ENCODE assay signal across 7 cellular contexts in genomic region chr12:750356-751191, GRCh38. TPM values are rescaled to one million over a fixed set of nuclear protein-coding genes. Genes with fewer than 3 reads are reported as not detected.
A peak's percentile ranks its signal among the peaks of the same experiment; 100 is the strongest.
DNase-seq lines count a peak whose midpoint lies in the region; ATAC-seq and TF ChIP-seq lines count a peak whose summit lies in the region.

No MANE protein-coding gene starts in this region.

- no peaks in the 10 kb centered on the region for H3K36me3 Mint-ChIP-seq in glutamatergic neuron (ENCODE audit: unreplicated experiment)

- intact Hi-C loops in PC-9 (cut with micrococcal nuclease; ENCODE audit: unreplicated experiment), result loop anchor here (1.0 to 5.0 kb wide), 7 partner anchors 107 to 842 kb away; partner anchors contain the start of genes FBXL14 and RAD52
- intact Hi-C loops in stomach (cut with DNase I; ENCODE audit: low total_unique reads), result loop anchor here (10.0 kb wide), 1 partner anchor 64 kb away; no protein-coding TSS in a partner anchor

- TSS peak; percentile 24 for BruUV-seq in PC-9 (replicated peaks; lab: Mats Ljungman, UMichigan)

- H3K79me2 ChIP-seq in PC-9 (ENCODE audit: low read depth), result peaks cover 26% of the 10 kb centered on the region

- H3K9me3 ChIP-seq in PC-9 (ENCODE audit: insufficient read depth, low read depth), result no peaks in the 10 kb centered on the region
- no peaks in the 10 kb centered on the region for H3K9me3 ChIP-seq in stomach

- H3K36me3 ChIP-seq in H7 (replicated peaks; ENCODE audit: control insufficient read depth, insufficient read depth, low read length) (no peaks in the 10 kb centered on the region), PC-9 (ENCODE audit: low read depth) (no peaks in the 10 kb centered on the region), stomach (no peaks in the 10 kb centered on the region)

- peaks cover 31% of the 10 kb centered on the region for H3F3A ChIP-seq in PC-9 (ENCODE audit: insufficient read depth, low read depth)

- H2AFZ ChIP-seq in PC-9, result peak overlapping the region; percentile 83

- no peak overlapping the region for H3K4me3 Mint-ChIP-seq in glutamatergic neuron (ENCODE audit: unreplicated experiment)

- peaks cover 4% of the 10 kb centered on the region for H3K27me3 Mint-ChIP-seq in glutamatergic neuron (ENCODE audit: unreplicated experiment)

- no peaks in the 10 kb centered on the region for H3K9me2 ChIP-seq in PC-9 (ENCODE audit: insufficient read depth)

- CTCF ChIA-PET in PC-9 (lab: Charles Lee), result interaction anchor here (0.5 to 2.1 kb wide), 15 partner anchors 8 to 199 kb away, joined by 3 to 25 read pairs (median 3); partner anchors contain the start of gene RAD52

- TF ChIP-seq CTCF in PC-9 (conservative IDR thresholded peaks at IDR 0.05) (no peak), stomach (IDR thresholded peaks at IDR 0.05) (no peak), glutamatergic neuron (IDR thresholded peaks at IDR 0.05; ENCODE audit: partially characterized antibody, unreplicated experiment) (no peak)

- TF ChIP-seq EP300 in stomach (IDR thresholded peaks at IDR 0.05), result no peak

- H3K4me1 Mint-ChIP-seq in glutamatergic neuron (ENCODE audit: low read depth, unreplicated experiment), result peaks cover 12% of the 10 kb centered on the region

- peak overlapping the region; percentile 78 for H3K4me2 ChIP-seq in PC-9

- H3K27ac Mint-ChIP-seq in glutamatergic neuron (ENCODE audit: unreplicated experiment), result no peak overlapping the region

- peaks cover 24% of the 10 kb centered on the region for H3K4me1 ChIP-seq in PC-9 (replicated peaks; ENCODE audit: insufficient read depth)
- peaks cover 7 to 36% (median 27%) of the 10 kb centered on the region in 4 donors for H3K4me1 ChIP-seq in stomach

- POLR2A ChIA-PET in PC-9 (lab: Charles Lee; ENCODE audit: unreplicated experiment), result interaction anchor here (0.5 to 1.1 kb wide), 10 partner anchors 10 to 856 kb away, joined by 3 to 26 read pairs (median 4); no protein-coding TSS in a partner anchor

- peak overlapping the region; percentile 38 for H3K27ac ChIP-seq in PC-9
- H3K27ac ChIP-seq in stomach, result peak overlapping the region; percentile 86 to 99 (median 99)

- WGBS in stomach, 5 donors, result 1 to 3% (median 1%) methylated on average over 7 of the region's 7 CpGs

- TF ChIP-seq POLR2A in stomach (IDR thresholded peaks at IDR 0.05), result no peak

- H3K27me3 ChIP-seq in H7 (ENCODE audit: control insufficient read depth, insufficient read depth, low read length) (0 out of 2 replicates have a peak, but pooled peaks cover 2% of the 10 kb centered on the region), PC-9 (ENCODE audit: insufficient read depth, low read depth) (no peaks in the 10 kb centered on the region), stomach (no peaks in the 10 kb centered on the region)

- H4K20me1 ChIP-seq in PC-9 (ENCODE audit: insufficient read depth), result peaks cover 23% of the 10 kb centered on the region

- peak overlapping the region; percentile 86 for H3K4me3 ChIP-seq in H7 (ENCODE audit: insufficient read depth, low read depth, low read length)
- H3K4me3 ChIP-seq in PC-9, result peak overlapping the region; percentile 81
- peak overlapping the region; percentile 77 to 94 (median 90) for H3K4me3 ChIP-seq in stomach

- ATAC-seq in HG03045 (IDR thresholded peaks at IDR 0.05; ENCODE audit: unreplicated experiment), result no peak

- DNase-seq in H7, result no peak
- DNase-seq in PC-9, result no peak
- DNase-seq in globus pallidus (ENCODE audit: low spot score), result peak; percentile 53
- DNase-seq in stomach, result no peak
- no peak for DNase-seq in EL
- no peak for DNase-seq in glutamatergic neuron

- H3K9me3 Mint-ChIP-seq in glutamatergic neuron (ENCODE audit: unreplicated experiment), result peaks cover 2% of the 10 kb centered on the region

RNA-seq across cellular contexts. Expression of gene WNK1, which starts 1.8 kb away (rescaled TPM):
- total RNA-seq in H7 (2014; rRNA removed; shearing (Covaris generic)), result 72.7 and 79.3 TPM in 2 replicates
- total RNA-seq in PC-9 (2021) (142 and 150 TPM in 2 replicates), stomach (100 to 1,000 TPM in 4 of 5 donors, 10 to 100 TPM in 1; 46.3 to 192 (median 162) TPM), glutamatergic neuron (ENCODE audit: unreplicated experiment) (182 TPM)
- 10 to 100 TPM; 13.2 to 32.1 (median 22.4) TPM for polyA plus RNA-seq in stomach
